Comparison of ENCODE assay signal across 16 cellular contexts in the genomic region with DNA sequence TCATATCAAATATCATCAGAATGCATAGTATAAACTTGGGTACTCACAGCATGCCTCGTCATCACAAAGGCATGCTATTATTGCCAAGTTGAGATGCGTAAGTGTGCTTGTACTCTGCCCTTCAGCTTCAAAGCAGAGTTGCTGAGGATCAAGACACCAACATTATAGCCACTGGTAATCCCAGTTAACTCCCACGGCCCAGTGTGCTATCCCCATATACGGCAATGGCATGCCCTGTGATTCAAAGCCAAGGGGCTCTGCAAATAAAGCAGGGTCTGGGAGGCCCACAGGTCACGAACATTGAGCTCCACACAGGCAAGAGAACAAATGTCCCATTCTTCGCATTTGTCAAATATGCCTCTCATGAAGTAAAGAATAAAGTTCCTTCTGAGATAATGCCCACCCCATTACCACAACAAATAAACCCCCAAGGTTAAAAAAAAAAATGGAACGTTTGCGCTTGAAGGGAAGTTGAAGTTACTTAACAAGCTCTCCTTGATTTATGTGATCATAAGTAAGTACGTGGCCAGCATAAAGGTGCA.
DNase-seq lines count a peak whose midpoint lies in the region; ATAC-seq and TF ChIP-seq lines count a peak whose summit lies in the region.
"Had no signal": no experiment of that assay in that cellular context is flagged by ENCODE, and none has a peak within 500 bp of the region (broad histone marks: within the 10 kb centered on the region; RNA-seq: fewer than 3 reads in every experiment).

No MANE protein-coding gene starts in this region.

- no peak overlapping the region for H2BK120ac ChIP-seq in mesendoderm (ENCODE audit: low read depth, low read length)

- H3K23ac ChIP-seq in mesendoderm (ENCODE audit: low read length): no peak overlapping the region

- H3K27ac ChIP-seq in mammary epithelial cell (ENCODE audit: insufficient read depth, low read depth, low read length) (no peak overlapping the region), mesendoderm (ENCODE audit: low read depth, low read length) (no peak overlapping the region)
- no peak overlapping the region for H3K27ac ChIP-seq in CD8-positive, alpha-beta T cell (ENCODE audit: low read depth, low read length)

- no peak for TF ChIP-seq CTCF in mammary epithelial cell (conservative IDR thresholded peaks at IDR 0.05 in 1 of 2, IDR thresholded peaks at IDR 0.05 in 1 of 2; ENCODE audit: extremely low read depth in 1 of 2, insufficient read depth in 1 of 2, low read depth in 1 of 2, low read length in 2 of 2)
- TF ChIP-seq CTCF in CD8-positive, alpha-beta T cell (IDR thresholded peaks at IDR 0.05): no peak
- no peak for TF ChIP-seq CTCF in glutamatergic neuron (IDR thresholded peaks at IDR 0.05; ENCODE audit: partially characterized antibody, unreplicated experiment)

- H4K5ac ChIP-seq in mesendoderm (ENCODE audit: low read length): no peak overlapping the region

- no peaks in the 10 kb centered on the region for H3K4me1 Mint-ChIP-seq in CD8-positive, alpha-beta T cell (ENCODE audit: low read depth)
- H3K4me1 Mint-ChIP-seq in glutamatergic neuron (ENCODE audit: low read depth, unreplicated experiment): no peaks in the 10 kb centered on the region

- H3K4me3 ChIP-seq in Jurkat, Clone E6-1 (ENCODE audit: low read length): no peak overlapping the region
- no peak overlapping the region for H3K4me3 ChIP-seq in mammary epithelial cell (replicated peaks in 1 of 3; ENCODE audit: insufficient read depth in 1 of 3, low read depth in 2 of 3, low read length in 3 of 3)
- H3K4me3 ChIP-seq in CD8-positive, alpha-beta T cell (ENCODE audit: low read depth, low read length): no peak overlapping the region
- no peak overlapping the region for H3K4me3 ChIP-seq in mesendoderm (ENCODE audit: low read length)

- no peak overlapping the region for H3K4ac ChIP-seq in mesendoderm (ENCODE audit: low read depth, low read length)

- no peak overlapping the region for H3K27ac Mint-ChIP-seq in CD8-positive, alpha-beta T cell
- no peak overlapping the region for H3K27ac Mint-ChIP-seq in glutamatergic neuron (ENCODE audit: unreplicated experiment)
- H3K27ac Mint-ChIP-seq: activated T-cell treated with anti-CD3 and anti-CD28 coated beads, Interleukin-2, amount 50 U/mL, for 72 hours had no signal

- POLR2A ChIA-PET in CD8-positive, alpha-beta T cell (lab: Charles Lee): no interaction called here

- dilution Hi-C loops in mammary epithelial cell (cut with HindIII; ENCODE audit: low sequenced_read_pairs): no loop called here

- WGBS in mammary epithelial cell (ENCODE audit: low coverage, missing lambda C conversion rate): 46% methylated on average over 7 of the region's 9 CpGs
- WGBS in mesendoderm (ENCODE audit: extremely low coverage, insufficient coverage, low lambda C conversion rate): no CpG with 5 or more reads among the region's 9 CpGs

- no peaks in the 10 kb centered on the region for H3K36me3 Mint-ChIP-seq in CD8-positive, alpha-beta T cell
- H3K36me3 Mint-ChIP-seq in glutamatergic neuron (ENCODE audit: unreplicated experiment): no peaks in the 10 kb centered on the region

- H3K9me3 Mint-ChIP-seq in CD8-positive, alpha-beta T cell: no peaks in the 10 kb centered on the region
- no peaks in the 10 kb centered on the region for H3K9me3 Mint-ChIP-seq in glutamatergic neuron (ENCODE audit: unreplicated experiment)
- H3K9me3 Mint-ChIP-seq: activated T-cell treated with anti-CD3 and anti-CD28 coated beads, Interleukin-2, amount 50 U/mL, for 72 hours had no signal

- no peak overlapping the region for H2BK15ac ChIP-seq in mesendoderm (replicated peaks; ENCODE audit: low read depth)

- no peaks in the 10 kb centered on the region for H3K79me2 ChIP-seq in mammary epithelial cell (ENCODE audit: insufficient read depth, low read length)
- H3K79me2 ChIP-seq in mesendoderm (ENCODE audit: control insufficient read depth, insufficient read depth, low read length): no peaks in the 10 kb centered on the region

- H4K20me1 ChIP-seq in mammary epithelial cell (ENCODE audit: insufficient read depth, low read length): no peaks in the 10 kb centered on the region

- CTCF ChIA-PET in mammary epithelial cell (lab: Charles Lee; ENCODE audit: low non-redundant PET): no interaction called here
- CTCF ChIA-PET in CD8-positive, alpha-beta T cell (lab: Charles Lee): interaction anchor here (0.7 kb wide), 1 partner anchor 458 kb away, joined by 4 read pairs; no protein-coding TSS in a partner anchor

- no peaks in the 10 kb centered on the region for H3K9me3 ChIP-seq in mammary epithelial cell (replicated peaks; ENCODE audit: insufficient read depth, low read length)
- H3K9me3 ChIP-seq in CD8-positive, alpha-beta T cell (ENCODE audit: low read length): no peaks in the 10 kb centered on the region
- H3K9me3 ChIP-seq: BE2C had no signal

- H3K4me2 ChIP-seq in mammary epithelial cell (ENCODE audit: insufficient read depth, low read depth, low read length) (no peak overlapping the region), mesendoderm (ENCODE audit: low read length) (no peak overlapping the region)

- DNase-seq in COLO829 (ENCODE audit: low spot score): peak; percentile 78
- peak; percentile 22 for DNase-seq in Jurkat, Clone E6-1 (ENCODE audit: low read depth, low spot score)
- peak; percentile 9 for DNase-seq in mammary epithelial cell
- DNase-seq in left kidney (ENCODE audit: low read depth, low spot score): peak; percentile 3
- no peak for DNase-seq in CD8-positive, alpha-beta T cell
- no peak for DNase-seq in mesendoderm
- DNase-seq in SIG-M5 treated with dmso at 0.1 percent for 504 hours (lab: John Stamatoyannopoulos, UW; ENCODE audit: unreplicated experiment): no peak
- DNase-seq in glutamatergic neuron: no peak
- DNase-seq: activated T-cell treated with anti-CD3 and anti-CD28 coated beads, Interleukin-2, amount 50 U/mL, for 72 hours; BE2C; caudate nucleus; NCI-H526 treated with DMSO at 0.1 percent for 48 hours; stimulated activated CD4-positive, alpha-beta T cell treated with anti-CD3 and anti-CD28 coated beads, Interleukin-2, amount 100 ng/mL, for 24 hours; stimulated activated naive CD4-positive, alpha-beta T cell had no signal

- ATAC-seq in CD8-positive, alpha-beta T cell: no peak
- ATAC-seq: activated CD4-positive, CD25-positive, alpha-beta regulatory T cell treated with anti-CD3 and anti-CD28 coated beads, Interleukin-2, amount 50 U/mL, for 24 hours; activated T-cell treated with anti-CD3 and anti-CD28 coated beads, Interleukin-2, amount 50 U/mL, for 72 hours; left lobe of liver had no signal

- H3K79me1 ChIP-seq in mesendoderm (ENCODE audit: low read length): no peaks in the 10 kb centered on the region

- H4K8ac ChIP-seq in mesendoderm (ENCODE audit: low read depth, low read length): no peak overlapping the region

- intact Hi-C loops in mammary epithelial cell (cut with micrococcal nuclease): no loop called here
- intact Hi-C loops in CD8-positive, alpha-beta T cell (cut with DNase I, micrococcal nuclease): no loop called here

- in situ Hi-C loops in mammary epithelial cell (cut with MboI; ENCODE audit: low sequenced_read_pairs in 2 of 2): no loop called here

- peak overlapping the region; percentile 54 for H2AFZ ChIP-seq in mammary epithelial cell (ENCODE audit: low read depth, low read length)

- BruUV-seq in mammary epithelial cell (replicated peaks; lab: Mats Ljungman, UMichigan): no TSS peak

- H2BK5ac ChIP-seq in mesendoderm (ENCODE audit: low read length): no peak overlapping the region

- no peak overlapping the region for H3K56ac ChIP-seq in mesendoderm (ENCODE audit: low read length)

- H3K4me1 ChIP-seq in mammary epithelial cell (ENCODE audit: insufficient read depth, low read length) (peaks cover 5% of the 10 kb centered on the region), mesendoderm (ENCODE audit: control insufficient read depth, low read depth, low read length) (no peaks in the 10 kb centered on the region)
- no peaks in the 10 kb centered on the region for H3K4me1 ChIP-seq in CD8-positive, alpha-beta T cell (ENCODE audit: insufficient read depth, low read length)
- H3K4me1 ChIP-seq: BE2C had no signal

- H3K18ac ChIP-seq in mesendoderm (ENCODE audit: low read length): no peak overlapping the region

- H3K9ac ChIP-seq in mammary epithelial cell (ENCODE audit: insufficient read depth, low read length) (no peak overlapping the region), mesendoderm (ENCODE audit: low read length) (no peak overlapping the region)

- no peaks in the 10 kb centered on the region for H3K27me3 Mint-ChIP-seq in CD8-positive, alpha-beta T cell (ENCODE audit: low read depth)
- no peaks in the 10 kb centered on the region for H3K27me3 Mint-ChIP-seq in glutamatergic neuron (ENCODE audit: unreplicated experiment)

- no peaks in the 10 kb centered on the region for H3K36me3 ChIP-seq in mammary epithelial cell (ENCODE audit: insufficient read depth, low read length)
- H3K36me3 ChIP-seq in CD8-positive, alpha-beta T cell (ENCODE audit: insufficient read depth, low read length): no peaks in the 10 kb centered on the region
- no peaks in the 10 kb centered on the region for H3K36me3 ChIP-seq in mesendoderm (ENCODE audit: control insufficient read depth, insufficient read depth, low read length)
- H3K36me3 ChIP-seq: BE2C had no signal

- H2AK5ac ChIP-seq in mesendoderm (ENCODE audit: low read length): no peak overlapping the region

- H3K4me3 Mint-ChIP-seq in CD8-positive, alpha-beta T cell: no peak overlapping the region
- H3K4me3 Mint-ChIP-seq in glutamatergic neuron (ENCODE audit: unreplicated experiment): no peak overlapping the region
- H3K4me3 Mint-ChIP-seq: activated T-cell treated with anti-CD3 and anti-CD28 coated beads, Interleukin-2, amount 50 U/mL, for 72 hours had no signal

- H3K27me3 ChIP-seq in mammary epithelial cell (ENCODE audit: insufficient read depth, low read length): no peaks in the 10 kb centered on the region
- H3K27me3 ChIP-seq in CD8-positive, alpha-beta T cell (ENCODE audit: insufficient read depth, low read length): no peaks in the 10 kb centered on the region
- H3K27me3 ChIP-seq in mesendoderm (ENCODE audit: insufficient read depth, low read length, poor library complexity): no peaks in the 10 kb centered on the region
- H3K27me3 ChIP-seq: BE2C had no signal

Comparison
In these comparisons a context has a peak if more than half of its experiments do, and no peak if none do; other contexts are left out.
1. DNase-seq: peak in COLO829 (single experiment), Jurkat, Clone E6-1 (single experiment), mammary epithelial cell (single experiment) and left kidney (single experiment); none in CD8-positive, alpha-beta T cell (0 of 7), mesendoderm (single experiment), SIG-M5 treated with dmso at 0.1 percent for 504 hours (single experiment) and glutamatergic neuron (single experiment).